Comparison of ENCODE assay signal across 8 cellular contexts in genomic region chr10:37857287-37858211, GRCh38. TPM values are rescaled to one million over a fixed set of nuclear protein-coding genes. Genes with fewer than 3 reads are reported as not detected.
DNase-seq lines count a peak whose midpoint lies in the region; ATAC-seq, FAIRE-seq and TF ChIP-seq lines count a peak whose summit lies in the region.

Gene ZNF248 (minus strand): TSS chr10:37857610. CDS start chr10:37856310, 1,300 bp downstream.

- no peaks in the 10 kb centered on the region for H3K36me3 ChIP-seq in bronchial epithelial cell (ENCODE audit: control insufficient read depth, insufficient read depth, low read length)

- H3K4me3 ChIP-seq in AG04450 (ENCODE audit: low read depth, low read length), result peak within 1 kb of the TSS; percentile 82
- H3K4me3 ChIP-seq in WI38 (ENCODE audit: low read depth, low read length), result peak within 1 kb of the TSS; percentile 77
- peak within 1 kb of the TSS; percentile 72 for H3K4me3 ChIP-seq in bronchial epithelial cell (ENCODE audit: low read depth, low read length)

- DNase-seq in AG04450 (ENCODE audit: low read depth, low spot score) (peak; percentile 94), NCI-H2196 treated with DMSO at 0.1 percent for 48 hours (lab: John Stamatoyannopoulos, UW; ENCODE audit: unreplicated experiment) (peak; percentile 80), bronchial epithelial cell (ENCODE audit: low read depth) (peak; percentile 88), inferior parietal cortex (ENCODE audit: extremely low spot score) (peak; percentile 98)
- DNase-seq in stimulated activated CD4-positive, alpha-beta T cell treated with anti-CD3 and anti-CD28 coated beads, Interleukin-15, amount 100 ng/mL, for 1 hour (ENCODE audit: low read depth in 1 of 2, low spot score in 1 of 2), result peak; percentile 86 to 90

- CTCF ChIA-PET in AG04450 (lab: Charles Lee), result interaction anchor here (1.0 kb wide), 1 partner anchor 119 kb away, joined by 3 read pairs; the partner anchor contains the start of gene ZNF25

- TF ChIP-seq CTCF in AG04450 (IDR thresholded peaks at IDR 0.05; ENCODE audit: low read depth, low read length), result no peak
- TF ChIP-seq CTCF in WI38 (IDR thresholded peaks at IDR 0.05; ENCODE audit: low read depth, low read length), result no peak
- peak; percentile 4 for TF ChIP-seq CTCF in bronchial epithelial cell (IDR thresholded peaks at IDR 0.05; ENCODE audit: insufficient read depth, low read length, severe bottlenecking)

- no peaks in the 10 kb centered on the region for H3K9me3 ChIP-seq in AG04450 (ENCODE audit: control insufficient read depth, insufficient read depth, low read length)

- POLR2A ChIA-PET in AG04450 (lab: Yijun Ruan, JAX), result interaction anchor here (0.6 kb wide), 1 partner anchor 119 kb away, joined by 7 read pairs; no protein-coding TSS in a partner anchor

- ATAC-seq in GM18907 (IDR thresholded peaks at IDR 0.05; ENCODE audit: unreplicated experiment), result peak; percentile 95
- ATAC-seq in HG03139 (IDR thresholded peaks at IDR 0.05; ENCODE audit: unreplicated experiment), result peak; percentile 95

- no peaks in the 10 kb centered on the region for H3K27me3 ChIP-seq in AG04450 (ENCODE audit: control insufficient read depth, insufficient read depth, low read length)
- no peaks in the 10 kb centered on the region for H3K27me3 ChIP-seq in bronchial epithelial cell (ENCODE audit: control insufficient read depth, insufficient read depth, low read length)

- H3K27ac ChIP-seq in AG04450 (ENCODE audit: low read depth, low read length), result peak within 1 kb of the TSS; percentile 98

- FAIRE-seq in bronchial epithelial cell (lab: Jason Lieb, UNC), result no peak

RNA-seq across cellular contexts. Expression of gene ZNF248, which starts in this region (rescaled TPM):
- 7.3 and 10.2 TPM in 2 replicates for polyA plus RNA-seq in AG04450 (2011; rRNA removed)
- polyA minus RNA-seq in AG04450 (2011; rRNA and poly(A)+ RNA removed), result 5.7 and 7.9 TPM in 2 replicates
- 6.1 and 8.1 TPM in 2 replicates for total RNA-seq in bronchial epithelial cell

Comparison
In these comparisons a context has a peak if more than half of its experiments do, and no peak if none do; other contexts are left out.
1. Peak in every context shown above with its lines: DNase-seq, ATAC-seq, H3K4me3 ChIP-seq and H3K27ac ChIP-seq.